ENCODE assay signal across 9 cellular contexts in the genomic region with DNA sequence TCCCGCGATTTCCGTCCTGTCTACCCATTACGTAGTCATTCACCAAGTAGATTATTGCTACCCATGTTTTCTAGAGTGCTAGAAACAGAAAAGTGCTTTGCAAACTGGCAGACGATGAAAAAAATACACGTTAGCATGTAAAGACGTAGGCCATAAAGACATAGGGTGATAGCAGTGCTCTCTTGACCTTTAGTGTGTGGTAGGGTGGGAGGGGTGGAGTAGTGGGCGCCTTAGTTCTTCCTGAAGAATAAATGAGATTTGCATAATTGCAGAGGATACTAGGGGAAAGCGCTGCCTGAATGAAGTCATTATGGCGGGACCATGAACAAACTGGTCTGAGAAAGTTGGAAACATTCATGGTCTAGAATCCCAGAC. TPM values are rescaled to one million over a fixed set of nuclear protein-coding genes. Genes with fewer than 3 reads are reported as not detected.
DNase-seq lines count a peak whose midpoint lies in the region; ATAC-seq, FAIRE-seq and TF ChIP-seq lines count a peak whose summit lies in the region.
"Had no signal": no experiment of that assay in that cellular context is flagged by ENCODE, and none has a peak within 500 bp of the region (broad histone marks: within the 10 kb centered on the region; RNA-seq: fewer than 3 reads in every experiment).

No MANE protein-coding gene starts in this region.

- DNase-seq in left ventricle myocardium inferior: no peak
- DNase-seq in Right ventricle myocardium superior: no peak
- peak; percentile 30 to 44 (median 32) for DNase-seq in K562 (ENCODE audit: extremely low read depth in 1 of 4, low spot score in 3 of 4)
- DNase-seq in vagina (ENCODE audit: extremely low spot score in 2 of 2): no peak
- no peak for DNase-seq in NCI-H1417 (lab: John Stamatoyannopoulos, UW)
- DNase-seq in OCI-M2 (lab: John Stamatoyannopoulos, UW; ENCODE audit: unreplicated experiment): no peak
- DNase-seq: GDM1 had no signal

- no peaks in the 10 kb centered on the region for H3K27me3 ChIP-seq in left ventricle myocardium inferior (ENCODE audit: low read depth)
- peaks cover 4 to 9% of the 10 kb centered on the region in 2 experiments; a peak in 4 of 5 replicates for H3K27me3 ChIP-seq in K562 (ENCODE audit: control insufficient read depth in 2 of 2, insufficient read depth in 2 of 2, low read length in 2 of 2)
- no peaks in the 10 kb centered on the region for H3K27me3 ChIP-seq in vagina

- WGBS in K562 (ENCODE audit: insufficient coverage, low coverage, missing lambda C conversion rate): 32% methylated on average over 10 of the region's 10 CpGs
- WGBS in mesodermal cell (ENCODE audit: insufficient coverage in 2 of 2), 2 experiments: 91 to 94% methylated on average over 6 to 10 of the region's 10 CpGs

- peaks cover 12% of the 10 kb centered on the region for H3K79me2 ChIP-seq in K562 (ENCODE audit: control insufficient read depth, insufficient read depth, low read length)

- H3K9me3 ChIP-seq in left ventricle myocardium inferior (replicated peaks): no peaks in the 10 kb centered on the region
- peaks cover 4% of the 10 kb centered on the region; the same call in 1 of the 2 replicates for H3K9me3 ChIP-seq in K562 (replicated peaks; ENCODE audit: control insufficient read depth, insufficient read depth, low read depth, low read length)
- no peaks in the 10 kb centered on the region for H3K9me3 ChIP-seq in mesodermal cell (ENCODE audit: control insufficient read depth, low read length)
- no peaks in the 10 kb centered on the region for H3K9me3 ChIP-seq in vagina

- no peak for ATAC-seq in Right ventricle myocardium superior (ENCODE audit: poor library complexity)
- ATAC-seq in K562: peak; percentile 42
- ATAC-seq in HG02840 (IDR thresholded peaks at IDR 0.05; ENCODE audit: low FRiP score, unreplicated experiment): no peak

- H4K20me1 ChIP-seq in K562 (replicated peaks; ENCODE audit: control insufficient read depth, insufficient read depth, low read length): no peaks in the 10 kb centered on the region

- TF ChIP-seq POLR2A in K562 (conservative IDR thresholded peaks at IDR 0.05) (no peak), vagina (IDR thresholded peaks at IDR 0.05) (no peak)

- H3K9me1 ChIP-seq in K562 (ENCODE audit: control insufficient read depth, insufficient read depth, low read length): no peaks in the 10 kb centered on the region

- H3K4me3 ChIP-seq in left ventricle myocardium inferior (peak overlapping the region; percentile 96), K562 (peak overlapping the region; percentile 75), mesodermal cell (ENCODE audit: extremely low read depth, insufficient read depth, low read length, poor library complexity, severe bottlenecking) (peak overlapping the region; percentile 64), vagina (peak overlapping the region; percentile 81 to 96)

- no peak overlapping the region for H3K27ac ChIP-seq in left ventricle myocardium inferior (replicated peaks)
- peak overlapping the region; percentile 75 for H3K27ac ChIP-seq in K562 (ENCODE audit: extremely low read depth, low read depth, low read length)
- H3K27ac ChIP-seq in mesodermal cell (ENCODE audit: low read depth, low read length, severe bottlenecking): no peak overlapping the region
- no peak overlapping the region for H3K27ac ChIP-seq in vagina

- CTCF ChIA-PET in K562 (lab: Yijun Ruan, JAX; ENCODE audit: low intra/inter-chr PET ratio): interaction anchor here (0.6 kb wide), 1 partner anchor 305 kb away, joined by 3 read pairs; no protein-coding TSS in a partner anchor

- H2AFZ ChIP-seq in K562 (ENCODE audit: low read depth, low read length): peak overlapping the region; percentile 88

- POLR2A ChIA-PET in K562 (lab: Yijun Ruan, JAX): interaction anchor here (1.3 to 3.0 kb wide), 2 partner anchors 9 to 12 kb away, joined by 4 to 12 read pairs; no protein-coding TSS in a partner anchor

- no peak for TF ChIP-seq CTCF in left ventricle myocardium inferior (IDR thresholded peaks at IDR 0.05; ENCODE audit: borderline replicate concordance)
- TF ChIP-seq CTCF in K562 (IDR thresholded peaks at IDR 0.05 in 2 of 3, conservative IDR thresholded peaks at IDR 0.05 in 1 of 3; ENCODE audit: insufficient read depth in 2 of 3, low read depth in 1 of 3, low read length in 3 of 3): no peak
- no peak for TF ChIP-seq CTCF in vagina (IDR thresholded peaks at IDR 0.05)

- in situ Hi-C loops in K562 (cut with MboI): no loop called here

- FAIRE-seq in K562 (lab: Jason Lieb, UNC): peak; percentile 82

- intact Hi-C loops in left ventricle myocardium inferior (cut with micrococcal nuclease) (no loop called here), Right ventricle myocardium superior (cut with DNase I) (no loop called here), K562 (cut with micrococcal nuclease) (no loop called here), vagina (cut with DNase I) (no loop called here)

- no peak for TF ChIP-seq RAD21 in K562 (CRISPR knock-in tag; conservative IDR thresholded peaks at IDR 0.05 in 1 of 2, IDR thresholded peaks at IDR 0.05 in 1 of 2)

- H3K36me3 ChIP-seq in left ventricle myocardium inferior (peaks cover 19% of the 10 kb centered on the region), K562 (ENCODE audit: control insufficient read depth, insufficient read depth, low read length) (peaks cover 45% of the 10 kb centered on the region), mesodermal cell (ENCODE audit: control insufficient read depth, insufficient read depth, low read length) (peaks cover 16% of the 10 kb centered on the region), vagina (peaks cover 0 to 21% of the 10 kb centered on the region in 2 donors)

- H3K9ac ChIP-seq in K562 (ENCODE audit: insufficient read depth in 1 of 2, low read depth in 2 of 2, low read length in 2 of 2): peak overlapping the region; percentile 72 to 94

- TF ChIP-seq EP300 in K562 (IDR thresholded peaks at IDR 0.05; ENCODE audit: low read length): no peak

- peaks cover 15% of the 10 kb centered on the region for H3K4me1 ChIP-seq in left ventricle myocardium inferior
- peaks cover 0 to 12% of the 10 kb centered on the region in 2 experiments; a peak in 3 of 5 replicates for H3K4me1 ChIP-seq in K562 (replicated peaks in 1 of 2; ENCODE audit: control insufficient read depth in 2 of 2, insufficient read depth in 2 of 2, low read length in 2 of 2)
- H3K4me1 ChIP-seq in mesodermal cell (ENCODE audit: control insufficient read depth, insufficient read depth, low read length, poor library complexity, severe bottlenecking): peaks cover 3% of the 10 kb centered on the region
- H3K4me1 ChIP-seq in vagina: peaks cover 8% of the 10 kb centered on the region

- no TSS peak for BruUV-seq in K562 (replicated peaks; lab: Mats Ljungman, UMichigan)

- peak overlapping the region; percentile 94 for H3K4me2 ChIP-seq in K562 (ENCODE audit: insufficient read depth, low read length)

RNA-seq across cellular contexts. Expression of a gene that starts 0.9 kb away (rescaled TPM):
- total RNA-seq in left ventricle myocardium inferior (1.5 TPM), Right ventricle myocardium superior (1.4 TPM), K562 (2014; rRNA removed) (7.2 and 8.0 TPM in 2 replicates), K562 (2014; rRNA removed; fragmentation: Illumina TruSeq; extraction: Trizol) (18.0 and 18.7 TPM in 2 replicates), K562 (2015; rRNA removed; fragmentation: Illumina TruSeq; extraction: Trizol) (14.9 and 16.2 TPM in 2 replicates), K562 (2021) (11.9 and 12.1 TPM in 2 replicates), vagina (5.4 TPM)
- 23.8 and 33.5 TPM in 2 replicates for total RNA-seq in K562 (2011; cell fraction: chromatin; rRNA removed; ENCODE audit: low replicate concordance)
- total RNA-seq in K562 (2011; cell fraction: nucleolus; rRNA removed): 23.3 and 26.0 TPM in 2 replicates
- 24.9 and 40.3 TPM in 2 replicates for total RNA-seq in K562 (2011; cell fraction: nucleoplasm; rRNA removed)
- polyA plus RNA-seq in K562 (2011; rRNA removed) (9.7 and 11.5 TPM in 2 replicates), K562 (2014; fragmentation: Illumina TruSeq; extraction: Trizol) (10.8 and 13.2 TPM in 2 replicates), K562 (2014; fragmentation: Nextera tagmentation; extraction: Ambion mirVana) (10 to 100 TPM; 11.1 to 13.8 TPM), K562 (2014; rRNA removed) (9.7 and 12.4 TPM in 2 replicates)
- 9.1 and 10.2 TPM in 2 replicates for polyA plus RNA-seq in K562 (2011; cell fraction: cytosol; rRNA removed)
- polyA plus RNA-seq in K562 (2011; cell fraction: nucleus; rRNA removed): 12.2 and 13.1 TPM in 2 replicates
- 3.5 and 6.1 TPM in 2 replicates for polyA plus RNA-seq in K562 (2012)
- 19.5 and 22.9 TPM in 2 replicates for polyA minus RNA-seq in K562 (2011; rRNA and poly(A)+ RNA removed)
- polyA minus RNA-seq in K562 (2011; cell fraction: cytosol; rRNA and poly(A)+ RNA removed): 6.6 and 10.7 TPM in 2 replicates
- polyA minus RNA-seq in K562 (2011; cell fraction: nucleus; rRNA and poly(A)+ RNA removed): 14.9 and 26.8 TPM in 2 replicates
- 2.2 TPM for polyA plus RNA-seq in mesodermal cell (2013, experiment 1 of 2)
- polyA plus RNA-seq in mesodermal cell (2013, experiment 2 of 2): 1.4 TPM

RNA-seq across cellular contexts. Expression of a gene that starts 32.8 kb away (rescaled TPM):
- 1.5 TPM for total RNA-seq in left ventricle myocardium inferior
- total RNA-seq in Right ventricle myocardium superior: 2.0 TPM
- total RNA-seq in K562 (2011; cell fraction: chromatin; rRNA removed; ENCODE audit: low replicate concordance): 19.7 and 38.2 TPM in 2 replicates
- total RNA-seq in K562 (2011; cell fraction: nucleolus; rRNA removed): 16.2 and 20.8 TPM in 2 replicates
- 18.1 and 21.7 TPM in 2 replicates for total RNA-seq in K562 (2011; cell fraction: nucleoplasm; rRNA removed)
- 15.5 and 18.7 TPM in 2 replicates for total RNA-seq in K562 (2014; rRNA removed)
- 26.7 and 29.2 TPM in 2 replicates for total RNA-seq in K562 (2014; rRNA removed; fragmentation: Illumina TruSeq; extraction: Trizol)
- total RNA-seq in K562 (2015; rRNA removed; fragmentation: Illumina TruSeq; extraction: Trizol): 23.1 and 23.6 TPM in 2 replicates
- 13.4 and 13.7 TPM in 2 replicates for total RNA-seq in K562 (2021)
- polyA plus RNA-seq in K562 (2011; rRNA removed): 16.3 and 23.4 TPM in 2 replicates
- 8.1 and 8.6 TPM in 2 replicates for polyA plus RNA-seq in K562 (2011; cell fraction: cytosol; rRNA removed)
- polyA plus RNA-seq in K562 (2011; cell fraction: nucleus; rRNA removed): 15.0 and 26.8 TPM in 2 replicates
- polyA plus RNA-seq in K562 (2012): 6.0 and 10.1 TPM in 2 replicates
- polyA plus RNA-seq in K562 (2014; fragmentation: Illumina TruSeq; extraction: Trizol): 22.0 and 23.6 TPM in 2 replicates
- polyA plus RNA-seq in K562 (2014; fragmentation: Nextera tagmentation; extraction: Ambion mirVana): 10 to 100 TPM; 14.2 to 23.6 TPM
- 17.7 and 18.3 TPM in 2 replicates for polyA plus RNA-seq in K562 (2014; rRNA removed)
- 34.2 and 36.5 TPM in 2 replicates for polyA minus RNA-seq in K562 (2011; rRNA and poly(A)+ RNA removed)
- 7.1 and 10.1 TPM in 2 replicates for polyA minus RNA-seq in K562 (2011; cell fraction: cytosol; rRNA and poly(A)+ RNA removed)
- 14.3 and 25.4 TPM in 2 replicates for polyA minus RNA-seq in K562 (2011; cell fraction: nucleus; rRNA and poly(A)+ RNA removed)
- 1.7 TPM for polyA plus RNA-seq in mesodermal cell (2013, experiment 1 of 2)
- 1.8 TPM for polyA plus RNA-seq in mesodermal cell (2013, experiment 2 of 2)
- 3.2 TPM for total RNA-seq in vagina

RNA-seq across cellular contexts. Expression of a gene that starts 41.5 kb away (rescaled TPM):
- total RNA-seq in left ventricle myocardium inferior (45.1 TPM), Right ventricle myocardium superior (52.7 TPM), K562 (2014; rRNA removed) (17.3 and 19.8 TPM in 2 replicates), K562 (2014; rRNA removed; fragmentation: Illumina TruSeq; extraction: Trizol) (31.8 and 34.7 TPM in 2 replicates), K562 (2015; rRNA removed; fragmentation: Illumina TruSeq; extraction: Trizol) (21.4 and 22.3 TPM in 2 replicates), K562 (2021) (20.3 and 22.3 TPM in 2 replicates), vagina (51.1 TPM)
- 14.9 and 16.7 TPM in 2 replicates for total RNA-seq in K562 (2011; cell fraction: chromatin; rRNA removed; ENCODE audit: low replicate concordance)
- 14.5 and 19.6 TPM in 2 replicates for total RNA-seq in K562 (2011; cell fraction: nucleolus; rRNA removed)
- total RNA-seq in K562 (2011; cell fraction: nucleoplasm; rRNA removed): 14.4 and 19.2 TPM in 2 replicates
- polyA plus RNA-seq in K562 (2011; rRNA removed) (40.5 and 57.0 TPM in 2 replicates), K562 (2014; fragmentation: Illumina TruSeq; extraction: Trizol) (29.5 and 30.7 TPM in 2 replicates), K562 (2014; fragmentation: Nextera tagmentation; extraction: Ambion mirVana) (10 to 100 TPM; 18.3 to 26.3 TPM), K562 (2014; rRNA removed) (28.4 TPM in 2 replicates)
- polyA plus RNA-seq in K562 (2011; cell fraction: cytosol; rRNA removed): 14.8 and 19.1 TPM in 2 replicates
- polyA plus RNA-seq in K562 (2011; cell fraction: nucleus; rRNA removed): 25.6 and 26.6 TPM in 2 replicates
- polyA plus RNA-seq in K562 (2012): 19.9 and 24.6 TPM in 2 replicates
- polyA minus RNA-seq in K562 (2011; rRNA and poly(A)+ RNA removed): 25.2 and 28.4 TPM in 2 replicates
- 4.7 and 5.0 TPM in 2 replicates for polyA minus RNA-seq in K562 (2011; cell fraction: cytosol; rRNA and poly(A)+ RNA removed)
- polyA minus RNA-seq in K562 (2011; cell fraction: nucleus; rRNA and poly(A)+ RNA removed): 6.2 and 17.2 TPM in 2 replicates
- 31.7 TPM for polyA plus RNA-seq in mesodermal cell (2013, experiment 1 of 2)
- polyA plus RNA-seq in mesodermal cell (2013, experiment 2 of 2): 29.9 TPM

Comparison
In these comparisons a context has a peak if more than half of its experiments do, and no peak if none do; other contexts are left out.
1. DNase-seq: peak in K562 (4 of 4); none in left ventricle myocardium inferior (single experiment), Right ventricle myocardium superior (single experiment), vagina (0 of 2), NCI-H1417 (0 of 3) and OCI-M2 (single experiment).
2. Peak in every context shown above with its lines, with median percentiles within 50 percentile points of each other: H3K4me3 ChIP-seq.